Comparison of ENCODE assay signal across 9 cellular contexts in genomic region chr14:103104654-103105511, GRCh38. TPM values are rescaled to one million over a fixed set of nuclear protein-coding genes. Genes with fewer than 3 reads are reported as not detected.
DNase-seq lines count a peak whose midpoint lies in the region; ATAC-seq and TF ChIP-seq lines count a peak whose summit lies in the region.
"Had no signal": no experiment of that assay in that cellular context is flagged by ENCODE, and none has a peak within 500 bp of the region (broad histone marks: within the 10 kb centered on the region; RNA-seq: fewer than 3 reads in every experiment).

No MANE protein-coding gene starts in this region.

- H3K4me3 ChIP-seq in GM06990 (replicated peaks; ENCODE audit: low read depth, low read length) (no peak overlapping the region), Peyer's patch (peak overlapping the region in 2 of 4 donors; percentile 20 to 37), aorta (ENCODE audit: low read length in 2 of 2) (no peak overlapping the region)

- H3K4me1 ChIP-seq in Peyer's patch = peaks cover 6 to 38% (median 16%) of the 10 kb centered on the region in 4 donors
- H3K4me1 ChIP-seq in aorta (ENCODE audit: control insufficient read depth in 1 of 2, insufficient read depth in 2 of 2, low read length in 2 of 2) = no peaks in the 10 kb centered on the region

- peak overlapping the region; percentile 73 for H3K4me3 Mint-ChIP-seq in glutamatergic neuron (ENCODE audit: unreplicated experiment)

- H3K27me3 ChIP-seq in GM06990 (replicated peaks; ENCODE audit: control insufficient read depth, insufficient read depth, low read length) (no peaks in the 10 kb centered on the region), Peyer's patch (no peaks in the 10 kb centered on the region), aorta (ENCODE audit: control insufficient read depth in 1 of 2, insufficient read depth in 2 of 2, low read length in 1 of 2) (no peaks in the 10 kb centered on the region)

- TF ChIP-seq POLR2A in Peyer's patch (IDR thresholded peaks at IDR 0.05) = peak in 1 of 2 donors; percentile 15

- intact Hi-C loops in posterior cingulate gyrus (cut with DNase I) = loop anchor here (1.0 to 2.0 kb wide), 2 partner anchors 80 to 188 kb away; no protein-coding TSS in a partner anchor
- intact Hi-C loops in aorta (cut with DNase I) = loop anchor here (1.0 to 5.0 kb wide), 3 partner anchors 82 to 188 kb away; no protein-coding TSS in a partner anchor

- H3K36me3 ChIP-seq in GM06990 (ENCODE audit: control insufficient read depth, insufficient read depth, low read length) (no peaks in the 10 kb centered on the region), Peyer's patch (no peaks in the 10 kb centered on the region), aorta (ENCODE audit: control insufficient read depth in 1 of 2, insufficient read depth in 2 of 2, low read length in 1 of 2) (no peaks in the 10 kb centered on the region)

- ATAC-seq in aorta (ENCODE audit: low FRiP score) = peak; percentile 86

- DNase-seq in GM06990 (ENCODE audit: extremely low read depth, insufficient read length) = peak; percentile 73
- DNase-seq in HK-2 (ENCODE audit: unreplicated experiment) = peak; percentile 77
- peak; percentile 68 to 89 (median 87) for DNase-seq in Peyer's patch
- DNase-seq in activated gamma-delta T cell (lab: John Stamatoyannopoulos, UW) = peak; percentile 35
- DNase-seq in glutamatergic neuron = peak; percentile 85
- peak in 9 of 10 donors; percentile 49 to 94 (median 69) for DNase-seq in posterior cingulate gyrus
- DNase-seq in aorta = peak; percentile 77 to 90
- DNase-seq in mesenteric fat pad (ENCODE audit: low spot score) = no peak

- WGBS in aorta, 2 donors = 6 to 7% methylated on average over 58 to 61 of the region's 61 CpGs

- H3K27me3 Mint-ChIP-seq in glutamatergic neuron (ENCODE audit: unreplicated experiment) = peaks cover 11% of the 10 kb centered on the region

- peak overlapping the region in 1 of 4 donors; percentile 21 for H3K27ac ChIP-seq in Peyer's patch
- no peak overlapping the region for H3K27ac ChIP-seq in aorta (ENCODE audit: low read depth in 1 of 2, low read length in 2 of 2)

- peaks cover 7% of the 10 kb centered on the region for H3K4me1 Mint-ChIP-seq in glutamatergic neuron (ENCODE audit: low read depth, unreplicated experiment)

- peak overlapping the region; percentile 35 for H3K27ac Mint-ChIP-seq in glutamatergic neuron (ENCODE audit: unreplicated experiment)

- H3K9me3 Mint-ChIP-seq in glutamatergic neuron (ENCODE audit: unreplicated experiment) = peaks cover 6% of the 10 kb centered on the region

- H3K9me3 ChIP-seq in Peyer's patch (no peaks in the 10 kb centered on the region), aorta (ENCODE audit: control insufficient read depth, low read length) (no peaks in the 10 kb centered on the region)

- no peaks in the 10 kb centered on the region for H3K36me3 Mint-ChIP-seq in glutamatergic neuron (ENCODE audit: unreplicated experiment)

- peak; percentile 98 for TF ChIP-seq CTCF in GM06990 (IDR thresholded peaks at IDR 0.05; ENCODE audit: insufficient read depth, low read length, poor library complexity, severe bottlenecking)
- peak; percentile 88 to 98 (median 95) for TF ChIP-seq CTCF in Peyer's patch (IDR thresholded peaks at IDR 0.05)
- peak; percentile 97 for TF ChIP-seq CTCF in glutamatergic neuron (IDR thresholded peaks at IDR 0.05; ENCODE audit: partially characterized antibody, unreplicated experiment)

RNA-seq across cellular contexts. Expression of gene EXOC3L4, which starts 10.4 kb away (rescaled TPM):
- total RNA-seq in Peyer's patch (10 to 100 TPM; 20.6 to 69.5 (median 34.1) TPM), glutamatergic neuron (ENCODE audit: unreplicated experiment) (0.81 TPM), aorta (1 to 10 TPM in 1 of 2 donors, under 1 TPM in 1; 0.68 to 4.8 TPM), mesenteric fat pad (2.0 TPM)
- 1 to 10 TPM in 1 of 2 donors, not detected in 1; 7.4 TPM for polyA plus RNA-seq in aorta
- total RNA-seq: dermis microvascular lymphatic vessel endothelial cell had no signal

RNA-seq across cellular contexts. Expression of gene TNFAIP2, which starts 18.4 kb away (rescaled TPM):
- total RNA-seq in Peyer's patch = 10 to 100 TPM; 10.5 to 94.9 (median 31.1) TPM
- total RNA-seq in glutamatergic neuron (ENCODE audit: unreplicated experiment) = 4.3 TPM
- total RNA-seq in aorta = 100 to 1,000 TPM in 1 of 2 donors, 10 to 100 TPM in 1; 87.3 to 219 TPM
- polyA plus RNA-seq in aorta = 10 to 100 TPM; 26.8 to 90.8 TPM
- 211 TPM for total RNA-seq in mesenteric fat pad

RNA-seq across cellular contexts. Expression of gene LBHD2, which starts 20.9 kb away (rescaled TPM):
- not detected for total RNA-seq in Peyer's patch
- total RNA-seq in glutamatergic neuron (ENCODE audit: unreplicated experiment) = not detected
- not detected for total RNA-seq in aorta
- not detected for polyA plus RNA-seq in aorta
- total RNA-seq in mesenteric fat pad = 3.1 TPM
- total RNA-seq: dermis microvascular lymphatic vessel endothelial cell had no signal

RNA-seq across cellular contexts. Expression of gene CDC42BPB, which starts 47.5 kb away (rescaled TPM):
- total RNA-seq in Peyer's patch (100 to 1,000 TPM; 145 to 255 (median 197) TPM), glutamatergic neuron (ENCODE audit: unreplicated experiment) (125 TPM), aorta (100 to 1,000 TPM in 1 of 2 donors, 10 to 100 TPM in 1; 95.8 to 101 TPM), mesenteric fat pad (99.6 TPM)
- 10 to 100 TPM; 18.4 to 31.9 TPM for polyA plus RNA-seq in aorta
